ENCODE assay signal across 1 cellular context in genomic region chr16:89860747-89861304, GRCh38.
TF ChIP-seq lines count a peak whose summit lies in the region.

No MANE protein-coding gene starts in this region.

TF ChIP-seq in HepG2, 621 proteins besides CTCF, POLR2A, EP300 and RAD21 (continued from another document and continues in another):
- TF ChIP-seq GPBP1L1 (CRISPR knock-in tag; IDR thresholded peaks at IDR 0.05) (no peak), KDM6A (CRISPR knock-in tag; IDR thresholded peaks at IDR 0.05; ENCODE audit: low read depth) (no peak), TRIM24 (CRISPR knock-in tag; IDR thresholded peaks at IDR 0.05) (no peak), IKZF5 (CRISPR knock-in tag; IDR thresholded peaks at IDR 0.05) (no peak; the same call in 1 of the 2 replicates), SP4 (CRISPR knock-in tag; IDR thresholded peaks at IDR 0.05) (peak; percentile 71; the same call in 1 of the 2 replicates), SETDB1 (CRISPR knock-in tag; IDR thresholded peaks at IDR 0.05; ENCODE audit: borderline replicate concordance) (no peak), KDM2A (CRISPR knock-in tag; IDR thresholded peaks at IDR 0.05; ENCODE audit: borderline replicate concordance, low read depth) (peak; percentile 79; the same call in 1 of the 2 replicates), ZNF274 (CRISPR knock-in tag; IDR thresholded peaks at IDR 0.05) (peak; percentile 66; the same call in 1 of the 2 replicates), ZBTB42 (CRISPR knock-in tag; IDR thresholded peaks at IDR 0.05) (no peak), MTF1 (CRISPR knock-in tag; IDR thresholded peaks at IDR 0.05) (no peak), RXRB (CRISPR knock-in tag; IDR thresholded peaks at IDR 0.05; ENCODE audit: borderline replicate concordance) (peak; percentile 47; the same call in 1 of the 2 replicates), SALL2 (CRISPR knock-in tag; IDR thresholded peaks at IDR 0.05) (no peak), MYNN (CRISPR knock-in tag; IDR thresholded peaks at IDR 0.05; ENCODE audit: low read depth) (no peak; the same call in 1 of the 2 replicates), ZFP1 (CRISPR knock-in tag; IDR thresholded peaks at IDR 0.05) (no peak), SRSF9 (IDR thresholded peaks at IDR 0.05; ENCODE audit: borderline replicate concordance, insufficient read depth, low read depth, low read length, poor library complexity, severe bottlenecking) (no peak), HOXA5 (CRISPR knock-in tag; IDR thresholded peaks at IDR 0.05) (no peak), ZNF335 (CRISPR knock-in tag; IDR thresholded peaks at IDR 0.05) (0 out of 2 replicates have a peak, but pooled peaks have one; percentile 32), NFIC (IDR thresholded peaks at IDR 0.05; ENCODE audit: low read length) (no peak), ZMYM4 (CRISPR knock-in tag; IDR thresholded peaks at IDR 0.05) (peak; percentile 49; the same call in 1 of the 2 replicates), ZNF761 (CRISPR knock-in tag; conservative IDR thresholded peaks at IDR 0.05) (no peak), ETV5 (CRISPR knock-in tag; IDR thresholded peaks at IDR 0.05; ENCODE audit: borderline replicate concordance) (peak; percentile 46; the same call in 1 of the 2 replicates), ZKSCAN8 (CRISPR knock-in tag; IDR thresholded peaks at IDR 0.05; ENCODE audit: borderline replicate concordance) (0 out of 2 replicates have a peak, but pooled peaks have one; percentile 29), ZFP90 (CRISPR knock-in tag; IDR thresholded peaks at IDR 0.05; ENCODE audit: borderline replicate concordance) (no peak), TOPORS (CRISPR knock-in tag; IDR thresholded peaks at IDR 0.05) (no peak), PRDM10 (CRISPR knock-in tag; IDR thresholded peaks at IDR 0.05; ENCODE audit: low read depth) (no peak), ISL2 (CRISPR knock-in tag; IDR thresholded peaks at IDR 0.05) (no peak), POLR2AphosphoS2 (IDR thresholded peaks at IDR 0.05; ENCODE audit: low read depth, low read length) (no peak), ATM (IDR thresholded peaks at IDR 0.05; ENCODE audit: borderline replicate concordance) (no peak), SNAPC2 (CRISPR knock-in tag; IDR thresholded peaks at IDR 0.05) (no peak), ZBTB7A (CRISPR knock-in tag; IDR thresholded peaks at IDR 0.05) (peak; percentile 72; the same call in 1 of the 2 replicates), ZNF367 (CRISPR knock-in tag; IDR thresholded peaks at IDR 0.05; ENCODE audit: borderline replicate concordance) (no peak), NFYC (CRISPR knock-in tag; IDR thresholded peaks at IDR 0.05) (no peak), KDM5B (CRISPR knock-in tag; IDR thresholded peaks at IDR 0.05; ENCODE audit: borderline replicate concordance) (peak; percentile 84), REPIN1 (CRISPR knock-in tag; IDR thresholded peaks at IDR 0.05; ENCODE audit: borderline replicate concordance, low read depth) (peak; percentile 77; the same call in 1 of the 2 replicates), ZNF564 (CRISPR knock-in tag; IDR thresholded peaks at IDR 0.05) (no peak), ZNF354B (CRISPR knock-in tag; IDR thresholded peaks at IDR 0.05) (no peak), MTF2 (CRISPR knock-in tag; IDR thresholded peaks at IDR 0.05; ENCODE audit: borderline replicate concordance) (no peak), ZNF205 (CRISPR knock-in tag; IDR thresholded peaks at IDR 0.05) (0 out of 2 replicates have a peak, but pooled peaks have one; percentile 60), BCL3 (CRISPR knock-in tag; IDR thresholded peaks at IDR 0.05) (peak; percentile 86; the same call in 1 of the 2 replicates), KIAA2018 (CRISPR knock-in tag; IDR thresholded peaks at IDR 0.05; ENCODE audit: borderline replicate concordance) (no peak), ZSCAN22 (CRISPR knock-in tag; IDR thresholded peaks at IDR 0.05) (no peak), HOXA9 (CRISPR knock-in tag; IDR thresholded peaks at IDR 0.05; ENCODE audit: borderline replicate concordance) (no peak), ARNT2 (CRISPR knock-in tag; IDR thresholded peaks at IDR 0.05; ENCODE audit: low read depth) (peak; percentile 83; the same call in 1 of the 2 replicates), ZNF572 (CRISPR knock-in tag; IDR thresholded peaks at IDR 0.05) (0 out of 2 replicates have a peak, but pooled peaks have one; percentile 44)
